Comparison of ENCODE assay signal across 9 cellular contexts in the genomic region with DNA sequence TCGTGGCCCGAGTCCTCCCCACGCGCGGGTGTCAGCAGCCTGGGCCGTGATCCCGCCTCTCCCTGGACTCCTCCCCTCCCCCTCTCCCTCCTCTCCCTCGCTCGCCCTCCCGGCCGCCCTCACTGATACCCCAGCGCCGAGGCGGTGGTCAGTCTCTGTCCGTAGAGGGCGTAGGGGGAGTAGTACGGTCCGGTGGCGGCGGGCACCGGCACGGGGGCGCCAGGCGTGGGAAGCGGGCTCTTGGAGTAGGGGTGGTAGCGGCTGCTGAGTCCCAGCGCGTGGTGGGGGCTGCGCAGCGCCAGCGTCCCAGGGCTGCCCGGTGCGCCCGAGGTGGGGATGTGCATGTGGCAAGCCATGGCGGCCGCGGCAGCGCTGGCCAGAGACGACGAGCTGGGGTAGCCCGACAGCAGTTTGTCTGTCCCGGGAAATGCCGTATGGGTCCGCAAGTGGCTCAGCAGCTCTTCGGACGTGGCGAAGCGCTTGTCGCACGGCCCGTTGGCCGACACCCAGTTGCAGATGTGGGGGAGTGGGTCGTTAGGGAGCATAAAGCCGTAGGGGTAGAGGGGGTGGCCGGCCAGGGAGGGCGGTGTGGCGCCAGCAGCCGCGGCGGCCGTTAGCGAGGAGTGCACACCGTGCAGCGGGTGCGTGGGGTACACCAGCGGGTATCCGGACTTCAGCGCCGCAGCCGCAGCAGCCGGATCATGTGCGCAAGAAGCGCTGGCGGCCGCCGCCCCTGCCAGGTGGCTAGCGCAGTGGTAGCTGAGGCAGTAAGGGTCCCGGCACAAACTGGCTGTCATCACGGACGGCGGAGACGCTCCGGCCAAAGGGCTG. TPM values are rescaled to one million over a fixed set of nuclear protein-coding genes. Genes with fewer than 3 reads are reported as not detected.
DNase-seq lines count a peak whose midpoint lies in the region; ATAC-seq, FAIRE-seq and TF ChIP-seq lines count a peak whose summit lies in the region.
"Had no signal": no experiment of that assay in that cellular context is flagged by ENCODE, and none has a peak within 500 bp of the region (broad histone marks: within the 10 kb centered on the region; RNA-seq: fewer than 3 reads in every experiment).

No MANE protein-coding gene starts in this region.

- peaks cover 22 to 34% (median 33%) of the 10 kb centered on the region in 7 donors for H3K4me1 Mint-ChIP-seq in naive thymus-derived CD4-positive, alpha-beta T cell

- H3K4me3 Mint-ChIP-seq in naive thymus-derived CD4-positive, alpha-beta T cell, result peak overlapping the region in 2 of 10 donors; percentile 45 to 57

- TF ChIP-seq POLR2A in prostate gland (IDR thresholded peaks at IDR 0.05), result no peak
- no peak for TF ChIP-seq POLR2A in GM12892 (IDR thresholded peaks at IDR 0.05; ENCODE audit: low read depth, low read length)

- TF ChIP-seq CTCF in WI38 (IDR thresholded peaks at IDR 0.05; ENCODE audit: low read depth, low read length) (no peak), prostate gland (IDR thresholded peaks at IDR 0.05) (no peak), GM10248 (IDR thresholded peaks at IDR 0.05; ENCODE audit: control extremely low read depth, extremely low read depth, low read depth, missing control alignments) (no peak)

- 6% methylated on average over 75 of the region's 83 CpGs for WGBS in prostate gland

- no peaks in the 10 kb centered on the region for H3K9me3 ChIP-seq in prostate gland
- no peaks in the 10 kb centered on the region for H3K9me3 ChIP-seq in naive thymus-derived CD4-positive, alpha-beta T cell (ENCODE audit: control insufficient read depth in 2 of 3, low read length in 3 of 3)

- peaks cover 41 to 68% (median 46%) of the 10 kb centered on the region in 5 donors for H3K27me3 Mint-ChIP-seq in naive thymus-derived CD4-positive, alpha-beta T cell

- no peak for ATAC-seq in left cardiac atrium
- no peak for ATAC-seq in naive thymus-derived CD4-positive, alpha-beta T cell
- ATAC-seq in GM21390 (IDR thresholded peaks at IDR 0.05; ENCODE audit: unreplicated experiment), result no peak

- CTCF ChIA-PET in naive thymus-derived CD4-positive, alpha-beta T cell (lab: Charles Lee), result no interaction called here
- CTCF ChIA-PET in GM10248 (lab: Yijun Ruan, JAX), result no interaction called here

- H3K4me3 ChIP-seq in WI38 (ENCODE audit: low read depth, low read length), result peak overlapping the region; percentile 78
- H3K4me3 ChIP-seq in prostate gland, result peak overlapping the region; percentile 98 to 100
- no peak overlapping the region for H3K4me3 ChIP-seq in naive thymus-derived CD4-positive, alpha-beta T cell (ENCODE audit: low read length)

- POLR2A ChIA-PET in naive thymus-derived CD4-positive, alpha-beta T cell (lab: Charles Lee), result no interaction called here
- POLR2A ChIA-PET in GM10248 (lab: Yijun Ruan, JAX), result no interaction called here

- intact Hi-C loops in left cardiac atrium (cut with DNase I) (loop anchor here (5.0 kb wide), 3 partner anchors 102 to 1608 kb away; no protein-coding TSS in a partner anchor), prostate gland (cut with DNase I) (loop anchor here (5.0 to 10.0 kb wide), 2 partner anchors 516 to 843 kb away; no protein-coding TSS in a partner anchor)
- intact Hi-C loops in naive thymus-derived CD4-positive, alpha-beta T cell (cut with micrococcal nuclease), result loop anchor here in 1 of 2 donors (5.0 kb wide), 1 partner anchor 102 kb away; no protein-coding TSS in a partner anchor

- peaks cover 0 to 4% (median 0%) of the 10 kb centered on the region in 11 donors for H3K9me3 Mint-ChIP-seq in naive thymus-derived CD4-positive, alpha-beta T cell

- FAIRE-seq in GM12892 (lab: Jason Lieb, UNC), result no peak
- FAIRE-seq: G401.6 had no signal

- H3K36me3 Mint-ChIP-seq in naive thymus-derived CD4-positive, alpha-beta T cell, result peaks cover 0 to 6% (median 0%) of the 10 kb centered on the region in 5 donors

- peak overlapping the region; percentile 98 to 99 for H3K27ac ChIP-seq in prostate gland
- no peak overlapping the region for H3K27ac ChIP-seq in naive thymus-derived CD4-positive, alpha-beta T cell (ENCODE audit: low read depth, low read length)

- DNase-seq in COLO668 (lab: John Stamatoyannopoulos, UW; ENCODE audit: unreplicated experiment), result peak; percentile 63
- peak; percentile 41 for DNase-seq in left cardiac atrium
- DNase-seq in prostate gland (ENCODE audit: low spot score), result peak; percentile 22
- DNase-seq in naive thymus-derived CD4-positive, alpha-beta T cell, result no peak
- no peak for DNase-seq in GM10248 (ENCODE audit: extremely low spot score)
- DNase-seq in GM12892 (ENCODE audit: insufficient read length), result no peak

- peak overlapping the region in 1 of 9 donors; percentile 33 for H3K27ac Mint-ChIP-seq in naive thymus-derived CD4-positive, alpha-beta T cell

- peaks cover 0 to 14% of the 10 kb centered on the region in 2 donors for H3K36me3 ChIP-seq in prostate gland
- H3K36me3 ChIP-seq in naive thymus-derived CD4-positive, alpha-beta T cell (ENCODE audit: control insufficient read depth in 2 of 3, insufficient read depth in 3 of 3, low read length in 3 of 3), result no peaks in the 10 kb centered on the region

- peaks cover 5% of the 10 kb centered on the region for H3K4me1 ChIP-seq in prostate gland (replicated peaks)
- peaks cover 6 to 15% of the 10 kb centered on the region in 2 donors for H3K4me1 ChIP-seq in naive thymus-derived CD4-positive, alpha-beta T cell (ENCODE audit: control insufficient read depth in 2 of 2, insufficient read depth in 2 of 2, low read length in 2 of 2)

- no peaks in the 10 kb centered on the region for H3K27me3 ChIP-seq in prostate gland (replicated peaks; ENCODE audit: insufficient read depth)
- peaks cover 0 to 5% of the 10 kb centered on the region in 2 donors for H3K27me3 ChIP-seq in naive thymus-derived CD4-positive, alpha-beta T cell (ENCODE audit: control insufficient read depth in 2 of 2, insufficient read depth in 2 of 2, low read length in 2 of 2)

RNA-seq across cellular contexts. Expression of gene ZNF503, which starts 2.7 kb away (rescaled TPM):
- total RNA-seq in left cardiac atrium (10 to 100 TPM; 12.0 to 14.3 TPM), prostate gland (10 to 100 TPM; 23.9 to 33.7 TPM)
- 1 to 10 TPM in 1 of 5 experiments, under 1 TPM in 3, not detected in 1; 0.07 to 3.6 (median 0.54) TPM for total RNA-seq in naive thymus-derived CD4-positive, alpha-beta T cell
- not detected for polyA plus RNA-seq in naive thymus-derived CD4-positive, alpha-beta T cell
- not detected for polyA plus RNA-seq in GM12892 (2012; ENCODE audit: missing spikeins)

RNA-seq across cellular contexts. Expression of gene LRMDA, which starts 32.6 kb away (rescaled TPM):
- total RNA-seq in left cardiac atrium (10 to 100 TPM; 40.6 to 57.8 TPM), prostate gland (10 to 100 TPM in 1 of 2 donors, 1 to 10 TPM in 1; 9.6 to 12.6 TPM)
- 10 to 100 TPM in 1 of 5 experiments, 1 to 10 TPM in 1, under 1 TPM in 1, not detected in 2; 0.57 to 14.9 (median 3.0) TPM for total RNA-seq in naive thymus-derived CD4-positive, alpha-beta T cell
- polyA plus RNA-seq in naive thymus-derived CD4-positive, alpha-beta T cell, result not detected
- polyA plus RNA-seq in GM12892 (2012; ENCODE audit: missing spikeins), result not detected

Comparison
In these comparisons a context has a peak if more than half of its experiments do, and no peak if none do; other contexts are left out.
1. DNase-seq: peak in COLO668 (single experiment), left cardiac atrium (single experiment) and prostate gland (single experiment); none in naive thymus-derived CD4-positive, alpha-beta T cell (0 of 9), GM10248 (single experiment) and GM12892 (single experiment).